ENCODE assay signal across 19 cellular contexts in the genomic region with DNA sequence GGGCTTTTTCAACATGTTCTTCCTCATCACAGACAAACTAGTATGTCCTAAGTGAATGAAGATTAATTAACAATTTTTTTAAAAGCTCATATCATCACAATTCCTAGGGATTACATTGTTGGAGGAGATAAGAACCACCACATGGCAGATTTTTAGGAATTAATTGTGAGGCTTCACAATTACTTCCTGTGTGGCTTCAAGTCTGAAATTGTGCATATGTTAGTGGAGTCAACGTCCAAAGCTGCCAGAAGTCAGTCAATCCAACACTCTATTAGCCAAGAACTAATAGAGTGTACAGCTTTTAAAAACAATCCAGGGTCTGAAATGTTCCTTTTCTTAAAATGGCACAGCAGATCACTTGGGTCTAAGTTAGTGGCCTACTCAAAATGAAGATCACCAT. TPM values are rescaled to one million over a fixed set of nuclear protein-coding genes. Genes with fewer than 3 reads are reported as not detected.
"Had no signal": no experiment of that assay in that cellular context is flagged by ENCODE, and none has a peak within 500 bp of the region (broad histone marks: within the 10 kb centered on the region; RNA-seq: fewer than 3 reads in every experiment).

No MANE protein-coding gene starts in this region.

- H3K27ac ChIP-seq: neutrophil, parathyroid adenoma, thyroid gland had no signal

- H3K4me3 ChIP-seq: coronary artery, sigmoid colon, spleen, thyroid gland had no signal

- H3K9me3 ChIP-seq: neutrophil, sigmoid colon, spleen, thyroid gland had no signal

- H3K36me3 ChIP-seq: neutrophil, sigmoid colon, spleen, thyroid gland had no signal

- H3K4me3 Mint-ChIP-seq: activated CD8-positive, alpha-beta T cell treated with anti-CD3 and anti-CD28 coated beads, Interleukin-2, amount 10 ng/mL, durations not matched to agents 7 days and 5 days; activated naive CD8-positive, alpha-beta T cell treated with anti-CD3 and anti-CD28 coated beads, Interleukin-2, amount 10 ng/mL, durations not matched to agents 7 days and 5 days; activated T-cell treated with anti-CD3 and anti-CD28 coated beads, Interleukin-2, amount 50 U/mL, for 24 hours; natural killer cell; T-cell; WTC11 had no signal

- H3K27me3 Mint-ChIP-seq: activated T-cell treated with anti-CD3 and anti-CD28 coated beads, Interleukin-2, amount 50 U/mL, for 24 hours had no signal

- H3K36me3 Mint-ChIP-seq: activated naive CD8-positive, alpha-beta T cell treated with anti-CD3 and anti-CD28 coated beads, Interleukin-2, amount 10 ng/mL, durations not matched to agents 7 days and 5 days; natural killer cell; T-cell; WTC11 had no signal

- H3K4me1 ChIP-seq: parathyroid adenoma had no signal

- H3K9me3 Mint-ChIP-seq: activated T-cell treated with anti-CD3 and anti-CD28 coated beads, Interleukin-2, amount 50 U/mL, for 24 hours; activated T-helper 2 cell treated with anti-CD3 and anti-CD28 coated beads, Interferon-gamma antibody, Interleukin-2, Interleukin-4, amounts not matched to agents 10 μg/mL and 5 μg/mL and 100 μg/mL, durations not matched to agents 14 hours and 24 hours and 36 hours; natural killer cell; WTC11 had no signal

- DNase-seq: activated CD4-positive, alpha-beta T cell treated with anti-CD3 and anti-CD28 coated beads for 48 hours; activated CD8-positive, alpha-beta T cell treated with anti-CD3 and anti-CD28 coated beads, Interleukin-2, amount 10 ng/mL, durations not matched to agents 7 days and 5 days; activated naive CD4-positive, alpha-beta T cell treated with Interleukin-2 at 50 U/mL for 16 hours; activated naive CD8-positive, alpha-beta T cell treated with anti-CD3 and anti-CD28 coated beads, Interleukin-2, amount 10 ng/mL, durations not matched to agents 7 days and 5 days; activated T-cell treated with anti-CD3 and anti-CD28 coated beads, Interleukin-2, amount 50 U/mL, for 24 hours; erythroblast; head of caudate nucleus; mesendoderm; natural killer cell; sigmoid colon; spleen; stimulated activated naive CD4-positive, alpha-beta T cell; T-cell; thyroid gland had no signal

- H3K27ac Mint-ChIP-seq: activated CD8-positive, alpha-beta T cell treated with anti-CD3 and anti-CD28 coated beads, Interleukin-2, amount 10 ng/mL, durations not matched to agents 7 days and 5 days; activated naive CD8-positive, alpha-beta T cell treated with anti-CD3 and anti-CD28 coated beads, Interleukin-2, amount 10 ng/mL, durations not matched to agents 7 days and 5 days; activated T-cell treated with anti-CD3 and anti-CD28 coated beads, Interleukin-2, amount 50 U/mL, for 24 hours; activated T-helper 2 cell treated with anti-CD3 and anti-CD28 coated beads, Interferon-gamma antibody, Interleukin-2, Interleukin-4, amounts not matched to agents 10 μg/mL and 5 μg/mL and 100 μg/mL, durations not matched to agents 14 hours and 24 hours and 36 hours; T-cell; WTC11 had no signal

- H3K27me3 ChIP-seq: neutrophil, sigmoid colon, spleen, thyroid gland had no signal

- ATAC-seq: activated CD8-positive, alpha-beta T cell treated with anti-CD3 and anti-CD28 coated beads, Interleukin-2, amount 10 ng/mL, durations not matched to agents 7 days and 5 days; T-cell; WTC11 had no signal

RNA-seq across cellular contexts. Expression of a gene that starts 49.3 kb away (rescaled TPM):
- total RNA-seq: activated CD8-positive, alpha-beta T cell treated with anti-CD3 and anti-CD28 coated beads, Interleukin-2, amount 10 ng/mL, durations not matched to agents 7 days and 5 days; activated naive CD8-positive, alpha-beta T cell treated with anti-CD3 and anti-CD28 coated beads, Interleukin-2, amount 10 ng/mL, durations not matched to agents 7 days and 5 days; activated T-helper 2 cell treated with anti-CD3 and anti-CD28 coated beads, Interferon-gamma antibody, Interleukin-2, Interleukin-4, amounts not matched to agents 10 μg/mL and 5 μg/mL and 100 μg/mL, durations not matched to agents 14 hours and 24 hours and 36 hours; natural killer cell; T-cell had no signal
